18 cellular contexts compared by ENCODE assay signal in genomic region chr2:173373286-173373685, GRCh38. TPM values are rescaled to one million over a fixed set of nuclear protein-coding genes. Genes with fewer than 3 reads are reported as not detected.
A peak's percentile ranks its signal among the peaks of the same experiment; 100 is the strongest.
DNase-seq lines count a peak whose midpoint lies in the region; ATAC-seq and TF ChIP-seq lines count a peak whose summit lies in the region.
"Had no signal": no experiment of that assay in that cellular context is flagged by ENCODE, and none has a peak within 500 bp of the region (broad histone marks: within the 10 kb centered on the region; RNA-seq: fewer than 3 reads in every experiment).

No MANE protein-coding gene starts in this region.

- no peaks in the 10 kb centered on the region for H3K9me3 Mint-ChIP-seq in GM23338
- H3K9me3 Mint-ChIP-seq: CD4-positive, alpha-beta memory T cell had no signal

- H3K4me1 Mint-ChIP-seq in GM23338: peaks cover 11% of the 10 kb centered on the region

- H3K4me3 Mint-ChIP-seq in GM23338: no peak overlapping the region
- H3K4me3 Mint-ChIP-seq: CD14-positive monocyte; CD4-positive, alpha-beta memory T cell had no signal

- H3K27me3 ChIP-seq in GM23338 (ENCODE audit: insufficient read depth) (no peaks in the 10 kb centered on the region), adipocyte (replicated peaks; ENCODE audit: control insufficient read depth, insufficient read depth, low read length) (no peaks in the 10 kb centered on the region)
- H3K27me3 ChIP-seq: BLaER1 had no signal

- no peaks in the 10 kb centered on the region for H3F3A ChIP-seq in GM23338 (replicated peaks; ENCODE audit: low read depth)

- no peaks in the 10 kb centered on the region for H3K27me3 Mint-ChIP-seq in GM23338 (ENCODE audit: insufficient read depth, low read depth, poor library complexity)
- H3K27me3 Mint-ChIP-seq: CD4-positive, alpha-beta memory T cell had no signal

- H3K4me1 ChIP-seq in GM23338 (ENCODE audit: insufficient read depth) (peaks cover 8% of the 10 kb centered on the region; the same call in 1 of the 2 replicates), adipocyte (ENCODE audit: control insufficient read depth, insufficient read depth, low read length) (no peaks in the 10 kb centered on the region)

- peaks cover 32% of the 10 kb centered on the region for H3K36me3 Mint-ChIP-seq in GM23338 (ENCODE audit: low read depth)
- H3K36me3 Mint-ChIP-seq: CD4-positive, alpha-beta memory T cell had no signal

- peaks cover 7% of the 10 kb centered on the region; the same call in 1 of the 2 replicates for H4K20me1 ChIP-seq in GM23338 (replicated peaks; ENCODE audit: insufficient read depth)

- H3K4me2 ChIP-seq in GM23338: no peak overlapping the region
- H3K4me2 ChIP-seq: BLaER1 had no signal

- peaks cover 9% of the 10 kb centered on the region; the same call in 1 of the 2 replicates for H3K36me3 ChIP-seq in GM23338 (ENCODE audit: insufficient read depth)
- H3K36me3 ChIP-seq in adipocyte (ENCODE audit: control insufficient read depth, insufficient read depth, low read length, severe bottlenecking): no peaks in the 10 kb centered on the region

- no peak overlapping the region for H3K9ac ChIP-seq in adipocyte (ENCODE audit: low read length)
- H3K9ac ChIP-seq: BLaER1 had no signal

- H3K9me2 ChIP-seq in GM23338 (ENCODE audit: insufficient read depth): no peaks in the 10 kb centered on the region

- ATAC-seq in GM23338: no peak
- ATAC-seq: GM12878, K562 had no signal

- H3K4me3 ChIP-seq in GM23338 (no peak overlapping the region), adipocyte (ENCODE audit: low read length) (no peak overlapping the region), fibroblast of villous mesenchyme (ENCODE audit: low read depth, low read length) (no peak overlapping the region)
- H3K4me3 ChIP-seq: BLaER1, GM12878, HAP-1, K562 had no signal

- DNase-seq in AG08395 (ENCODE audit: low spot score) (peak; percentile 9), GM23338 (ENCODE audit: low spot score) (no peak), adipocyte (ENCODE audit: low read depth) (peak; percentile 29), fibroblast of villous mesenchyme (ENCODE audit: low read depth) (peak; percentile 20), hypothalamus (lab: John Stamatoyannopoulos, UW) (no peak), NCI-H1092 (lab: John Stamatoyannopoulos, UW) (no peak)
- no peak for DNase-seq in activated CD4-positive, alpha-beta T cell treated with anti-CD3 and anti-CD28 coated beads, Interleukin-2, amount 50 U/mL, for 48 hours
- DNase-seq: 8988T; CD4-positive, alpha-beta memory T cell; DMS153; DMS79; GDM1 had no signal

- H2AFZ ChIP-seq in GM23338: no peak overlapping the region

- H3K79me2 ChIP-seq in GM23338 (replicated peaks; ENCODE audit: insufficient read depth): no peaks in the 10 kb centered on the region

- peak overlapping the region; percentile 2; the same call in 1 of the 2 replicates for H3K27ac ChIP-seq in GM23338 (ENCODE audit: low read depth)
- H3K27ac ChIP-seq: BLaER1, HL-60 had no signal

- no peaks in the 10 kb centered on the region for H3K9me3 ChIP-seq in adipocyte (ENCODE audit: control insufficient read depth, low read length)
- H3K9me3 ChIP-seq: BLaER1, HAP-1 had no signal

- no peak overlapping the region for H3K27ac Mint-ChIP-seq in GM23338
- H3K27ac Mint-ChIP-seq: CD14-positive monocyte; CD4-positive, alpha-beta memory T cell had no signal

- TF ChIP-seq CTCF in GM23338 (conservative IDR thresholded peaks at IDR 0.05; ENCODE audit: low read depth in 2 of 2): no peak
- TF ChIP-seq CTCF in fibroblast of villous mesenchyme (IDR thresholded peaks at IDR 0.05; ENCODE audit: insufficient read depth, low read depth, low read length): no peak

TF ChIP-seq in GM23338, 12 proteins besides CTCF, POLR2A, EP300 and RAD21 (continues in another document):
- no peak for TF ChIP-seq POLR2AphosphoS5 (IDR thresholded peaks at IDR 0.05; ENCODE audit: low read depth)
- TF ChIP-seq ZNF114 (CRISPR knock-in tag; IDR thresholded peaks at IDR 0.05): no peak
- TF ChIP-seq JUNB (IDR thresholded peaks at IDR 0.05; ENCODE audit: unreplicated experiment): no peak
- no peak for TF ChIP-seq NANOG (IDR thresholded peaks at IDR 0.05; ENCODE audit: borderline replicate concordance)
- TF ChIP-seq, protein P1, sequence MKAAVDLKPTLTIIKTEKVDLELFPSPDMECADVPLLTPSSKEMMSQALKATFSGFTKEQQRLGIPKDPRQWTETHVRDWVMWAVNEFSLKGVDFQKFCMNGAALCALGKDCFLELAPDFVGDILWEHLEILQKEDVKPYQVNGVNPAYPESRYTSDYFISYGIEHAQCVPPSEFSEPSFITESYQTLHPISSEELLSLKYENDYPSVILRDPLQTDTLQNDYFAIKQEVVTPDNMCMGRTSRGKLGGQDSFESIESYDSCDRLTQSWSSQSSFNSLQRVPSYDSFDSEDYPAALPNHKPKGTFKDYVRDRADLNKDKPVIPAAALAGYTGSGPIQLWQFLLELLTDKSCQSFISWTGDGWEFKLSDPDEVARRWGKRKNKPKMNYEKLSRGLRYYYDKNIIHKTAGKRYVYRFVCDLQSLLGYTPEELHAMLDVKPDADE (IDR thresholded peaks at IDR 0.05): no peak
- TF ChIP-seq ZNF331 (CRISPR knock-in tag; IDR thresholded peaks at IDR 0.05; ENCODE audit: low read depth): no peak
- TF ChIP-seq ZNF462 (CRISPR knock-in tag; IDR thresholded peaks at IDR 0.05): no peak
- TF ChIP-seq STAT1 (IDR thresholded peaks at IDR 0.05; ENCODE audit: unreplicated experiment): no peak
- TF ChIP-seq CREB1 (CRISPR knock-in tag; IDR thresholded peaks at IDR 0.05; ENCODE audit: low read depth): no peak
- TF ChIP-seq EZH2phosphoT487 (IDR thresholded peaks at IDR 0.05; ENCODE audit: unreplicated experiment): no peak
- TF ChIP-seq EZH2 (IDR thresholded peaks at IDR 0.05; ENCODE audit: low read depth, unreplicated experiment): no peak

RNA-seq across cellular contexts. Expression of gene CDCA7, which starts 18.6 kb away (rescaled TPM):
- 84.3 and 95.5 TPM in 2 replicates for total RNA-seq in GM23338 (2014; rRNA removed; shearing (Covaris generic))
- polyA plus RNA-seq in GM23338 (2016; fragmentation: Nextera tagmentation; extraction: Ambion mirVana): 52.7 and 63.7 TPM in 2 replicates
- 5.5 and 5.6 TPM in 2 replicates for total RNA-seq in fibroblast of villous mesenchyme

Comparison
In these comparisons a context has a peak if more than half of its experiments do, and no peak if none do; other contexts are left out.
1. DNase-seq: peak in AG08395 (single experiment), adipocyte (single experiment) and fibroblast of villous mesenchyme (single experiment); none in GM23338 (single experiment), activated CD4-positive, alpha-beta T cell treated with anti-CD3 and anti-CD28 coated beads, Interleukin-2, amount 50 U/mL, for 48 hours (0 of 2), hypothalamus (0 of 51) and NCI-H1092 (single experiment).
2. RNA of gene CDCA7, which starts 18.6 kb away (total RNA-seq): 84.3 to 95.5 TPM in GM23338; 5.5 to 5.6 TPM in fibroblast of villous mesenchyme; every median in the first group is over 10 times any median in the second.